16 cellular contexts compared by ENCODE assay signal in the genomic region with DNA sequence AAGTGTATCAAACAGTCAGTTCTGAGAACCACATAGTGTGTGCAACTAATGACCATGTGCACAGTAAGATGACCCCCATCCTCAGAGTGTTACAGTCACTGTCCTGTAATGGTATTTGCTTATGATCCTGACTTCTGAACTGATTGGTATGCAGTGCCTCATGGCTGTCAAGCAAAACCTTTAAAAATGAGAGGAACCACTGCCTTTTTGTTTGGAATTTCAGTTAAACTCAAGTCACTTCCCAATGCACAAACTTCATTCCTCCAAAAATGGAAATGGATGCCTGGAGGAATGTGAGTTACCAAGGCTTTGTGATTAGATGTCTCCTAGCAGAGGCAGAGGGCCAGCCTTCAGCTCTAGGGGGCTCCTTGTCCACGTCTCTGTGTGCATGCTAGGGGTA. TPM values are rescaled to one million over a fixed set of nuclear protein-coding genes. Genes with fewer than 3 reads are reported as not detected.
DNase-seq lines count a peak whose midpoint lies in the region; ATAC-seq, FAIRE-seq and TF ChIP-seq lines count a peak whose summit lies in the region.
"Had no signal": no experiment of that assay in that cellular context is flagged by ENCODE, and none has a peak within 500 bp of the region (broad histone marks: within the 10 kb centered on the region; RNA-seq: fewer than 3 reads in every experiment).

No MANE protein-coding gene starts in this region.

- H3K4me3 ChIP-seq in SJSA1: no peak overlapping the region
- H3K4me3 ChIP-seq in H1 (ENCODE audit: extremely low read depth in 1 of 4, insufficient read depth in 2 of 4, low read depth in 3 of 4, low read length in 4 of 4): no peak overlapping the region
- H3K4me3 ChIP-seq in tibial nerve: no peak overlapping the region
- H3K4me3 ChIP-seq in mucosa of descending colon: no peak overlapping the region

- POLR2A ChIA-PET in H1 (lab: Charles Lee; ENCODE audit: partially characterized antibody): interaction anchor here (1.7 to 2.1 kb wide), 2 partner anchors 10 to 12 kb away, joined by 7 to 10 read pairs; a partner anchor contains a TSS

- no peak for TF ChIP-seq RAD21 in H1 (IDR thresholded peaks at IDR 0.05 in 1 of 2, conservative IDR thresholded peaks at IDR 0.05 in 1 of 2; ENCODE audit: low read depth in 2 of 2, low read length in 2 of 2)

- peaks cover 7% of the 10 kb centered on the region; the same call in 1 of the 2 replicates for H3K79me1 ChIP-seq in H1 (ENCODE audit: low read depth, low read length)

- no peak for TF ChIP-seq CTCF in H1 (IDR thresholded peaks at IDR 0.05; ENCODE audit: control extremely low read depth in 1 of 3, insufficient read depth in 1 of 3, low read depth in 1 of 3, low read length in 3 of 3)
- TF ChIP-seq CTCF in mesothelial cell of epicardium (IDR thresholded peaks at IDR 0.05; ENCODE audit: unreplicated experiment): no peak
- TF ChIP-seq CTCF in tibial nerve (IDR thresholded peaks at IDR 0.05): no peak
- TF ChIP-seq CTCF in mucosa of descending colon (IDR thresholded peaks at IDR 0.05): no peak

- H2BK15ac ChIP-seq in H1 (ENCODE audit: low read length): no peak overlapping the region

- H2BK12ac ChIP-seq in H1 (ENCODE audit: low read depth, low read length): no peak overlapping the region

- 93% methylated on average over 1 of the region's 1 CpG; no CpG with 5 or more reads in 1 of the 2 experiments for WGBS in H1 (ENCODE audit: extremely low coverage in 1 of 2, insufficient coverage in 1 of 2, insufficient read length in 1 of 2, insufficient replicate concordance in 2 of 2, low coverage in 1 of 2, low lambda C conversion rate in 2 of 2, missing lambda C conversion rate in 1 of 2), 2 experiments
- 42 to 48% methylated on average over 1 of the region's 1 CpG for WGBS in tibial nerve, 2 donors

- no peak overlapping the region for H3K14ac ChIP-seq in H1 (ENCODE audit: insufficient read length)

- H3K23ac ChIP-seq in H1 (ENCODE audit: insufficient read length): no peak overlapping the region

- H2AK5ac ChIP-seq in H1 (ENCODE audit: low read depth, low read length): no peak overlapping the region

- CTCF ChIA-PET in H1 (lab: Charles Lee; ENCODE audit: partially characterized antibody): interaction anchor here (0.8 kb wide), 1 partner anchor 15 kb away, joined by 3 read pairs; no protein-coding TSS in a partner anchor

- H3K36me3 ChIP-seq in SJSA1: peaks cover 44% of the 10 kb centered on the region
- H3K36me3 ChIP-seq in H1 (ENCODE audit: control insufficient read depth in 2 of 4, insufficient read depth in 4 of 4, low read length in 3 of 4): peaks cover 0 to 15% (median 6%) of the 10 kb centered on the region in 4 experiments; a peak in 4 of 8 replicates
- peaks cover 0 to 23% (median 0%) of the 10 kb centered on the region in 3 donors for H3K36me3 ChIP-seq in tibial nerve
- H3K36me3 ChIP-seq in mucosa of descending colon (ENCODE audit: low read depth): no peaks in the 10 kb centered on the region

- ATAC-seq in left lobe of liver (no peak), mucosa of descending colon (no peak)
- ATAC-seq: CD8-positive, alpha-beta T cell; esophagus mucosa had no signal

- intact Hi-C loops in mucosa of descending colon (cut with DNase I, micrococcal nuclease): no loop called here

- H3K56ac ChIP-seq in H1 (replicated peaks; ENCODE audit: insufficient read length, low read depth, low read length): no peak overlapping the region

- TF ChIP-seq EP300 in H1 (IDR thresholded peaks at IDR 0.05; ENCODE audit: borderline replicate concordance in 1 of 2, low read depth in 2 of 2, low read length in 2 of 2) (no peak), tibial nerve (IDR thresholded peaks at IDR 0.05) (no peak)

- peaks cover 3 to 61% of the 10 kb centered on the region in 2 experiments; a peak in 3 of 4 replicates for H3K79me2 ChIP-seq in H1 (ENCODE audit: control insufficient read depth in 1 of 2, insufficient read depth in 2 of 2, low read length in 2 of 2)

- H3K27ac Mint-ChIP-seq in mesothelial cell of epicardium: peak overlapping the region; percentile 90
- H3K27ac Mint-ChIP-seq: CD8-positive, alpha-beta T cell had no signal

- H3K9me3 ChIP-seq in SJSA1 (replicated peaks) (no peaks in the 10 kb centered on the region), H1 (ENCODE audit: insufficient read depth in 2 of 2, low read depth in 1 of 2, low read length in 1 of 2) (0 out of 4 replicates have a peak, but pooled peaks cover 0 to 2% of the 10 kb centered on the region in 2 experiments), tibial nerve (peaks cover 0 to 6% (median 0%) of the 10 kb centered on the region in 4 donors), mucosa of descending colon (no peaks in the 10 kb centered on the region)

- no peak overlapping the region for H4K8ac ChIP-seq in H1 (ENCODE audit: extremely low read depth, insufficient read depth, low read length)

- no peak overlapping the region for H3K18ac ChIP-seq in H1 (ENCODE audit: extremely low read depth, low read length)

- no peak overlapping the region for H2BK120ac ChIP-seq in H1 (replicated peaks; ENCODE audit: low read depth, low read length)

- H2BK5ac ChIP-seq in H1 (ENCODE audit: low read depth, low read length): no peak overlapping the region

- H3K27ac ChIP-seq in SJSA1: peak overlapping the region; percentile 72
- H3K27ac ChIP-seq in H1 (ENCODE audit: low read depth, low read length): 0 out of 2 replicates have a peak overlapping the region, but pooled peaks have one; percentile 24
- peak overlapping the region; percentile 53 to 88 (median 69) for H3K27ac ChIP-seq in tibial nerve
- H3K27ac ChIP-seq: WERI-Rb-1 had no signal

- no peak for TF ChIP-seq POLR2A in H1 (IDR thresholded peaks at IDR 0.05; ENCODE audit: control extremely low read depth in 1 of 2, low read depth in 2 of 2, low read length in 2 of 2)
- TF ChIP-seq POLR2A in tibial nerve (IDR thresholded peaks at IDR 0.05): no peak

- H4K91ac ChIP-seq in H1 (replicated peaks; ENCODE audit: insufficient read length, low read length): no peak overlapping the region

- H3K4me1 ChIP-seq in SJSA1 (replicated peaks) (peaks cover 81% of the 10 kb centered on the region), H1 (replicated peaks in 1 of 4; ENCODE audit: control insufficient read depth in 3 of 4, insufficient read depth in 4 of 4, low read length in 3 of 4) (peaks cover 2 to 11% (median 5%) of the 10 kb centered on the region in 4 experiments; a peak in 6 of 7 replicates), tibial nerve (peaks cover 3 to 92% (median 47%) of the 10 kb centered on the region in 4 donors), mucosa of descending colon (ENCODE audit: low read depth) (no peaks in the 10 kb centered on the region)

- no peak overlapping the region for H3K4me2 ChIP-seq in H1 (ENCODE audit: insufficient read depth in 1 of 2, low read depth in 2 of 2, low read length in 2 of 2)

- no peak overlapping the region for H3K4ac ChIP-seq in H1 (replicated peaks; ENCODE audit: insufficient read length, low read depth, low read length)

- no peak overlapping the region for H4K5ac ChIP-seq in H1 (ENCODE audit: insufficient read length, low read depth, low read length)

- H2BK20ac ChIP-seq in H1 (ENCODE audit: low read length): no peak overlapping the region

- H3K4me1 Mint-ChIP-seq in mesothelial cell of epicardium: peaks cover 59% of the 10 kb centered on the region

- H3K27me3 Mint-ChIP-seq in mesothelial cell of epicardium (ENCODE audit: low read depth): no peaks in the 10 kb centered on the region

- no peaks in the 10 kb centered on the region for H3K23me2 ChIP-seq in H1 (ENCODE audit: low read depth, low read length)

- no peak overlapping the region for H2AFZ ChIP-seq in H1 (ENCODE audit: low read length)

- FAIRE-seq in H1 (lab: Jason Lieb, UNC): no peak
- FAIRE-seq: GM19239 had no signal

- peaks cover 5% of the 10 kb centered on the region for H3K9me3 Mint-ChIP-seq in mesothelial cell of epicardium
- H3K9me3 Mint-ChIP-seq: CD8-positive, alpha-beta T cell had no signal

- no peak overlapping the region for H3K4me3 Mint-ChIP-seq in mesothelial cell of epicardium
- H3K4me3 Mint-ChIP-seq: CD8-positive, alpha-beta T cell had no signal

- peaks cover 47% of the 10 kb centered on the region for H3K36me3 Mint-ChIP-seq in mesothelial cell of epicardium

- H3K27me3 ChIP-seq in SJSA1 (replicated peaks) (no peaks in the 10 kb centered on the region), H1 (replicated peaks in 1 of 4; ENCODE audit: control insufficient read depth in 3 of 4, extremely low read depth in 1 of 4, insufficient read depth in 3 of 4, low read length in 3 of 4) (no peaks in the 10 kb centered on the region), tibial nerve (no peaks in the 10 kb centered on the region)

- DNase-seq in SJSA1 (ENCODE audit: low read depth in 1 of 2, low spot score in 2 of 2): peak in 1 of 2 experiments; percentile 54
- no peak for DNase-seq in H1 (ENCODE audit: low read depth in 1 of 2, low spot score in 2 of 2)
- no peak for DNase-seq in mesothelial cell of epicardium (ENCODE audit: low spot score in 2 of 2, unreplicated experiment in 2 of 2)
- DNase-seq in tibial nerve (ENCODE audit: low spot score in 2 of 2): no peak
- DNase-seq in left lobe of liver (ENCODE audit: low spot score): no peak
- DNase-seq in NCI-H2107 (lab: John Stamatoyannopoulos, UW): no peak
- no peak for DNase-seq in mucosa of descending colon
- DNase-seq: activated naive CD4-positive, alpha-beta T cell; CD8-positive, alpha-beta T cell; GDM1; KBM-7; stimulated activated CD8-positive, alpha-beta memory T cell treated with anti-CD3 and anti-CD28 coated beads, Interleukin-4, amount 100 ng/mL, for 48 hours; SW 1271; WERI-Rb-1 had no signal

- no peak overlapping the region for H3K9ac ChIP-seq in H1 (replicated peaks in 1 of 4; ENCODE audit: extremely low read depth in 1 of 4, low read depth in 3 of 4, low read length in 3 of 4)

- H4K20me1 ChIP-seq in H1 (replicated peaks in 1 of 2; ENCODE audit: control insufficient read depth in 1 of 2, insufficient read depth in 2 of 2, low read length in 2 of 2): peaks cover 2 to 9% of the 10 kb centered on the region in 2 experiments

TF ChIP-seq in H1, 55 proteins besides CTCF, POLR2A, EP300 and RAD21 (continues in another document):
- TF ChIP-seq CHD1 (IDR thresholded peaks at IDR 0.05; ENCODE audit: low read depth, low read length) (no peak), TCF12 (IDR thresholded peaks at IDR 0.05; ENCODE audit: low read depth, low read length) (no peak)

RNA-seq across cellular contexts. Expression of a gene that starts 10.5 kb away (rescaled TPM):
- total RNA-seq in SJSA1 (2014; rRNA removed; shearing (Covaris generic)): 94.1 and 156 TPM in 2 replicates
- 45.0 and 45.3 TPM in 2 replicates for total RNA-seq in H1 (2021; fragmentation: NEBNext Ultra II Directional; extraction: Animal tissue kit (Norgen Biotek cat#: 25700))
- polyA plus RNA-seq in H1 (2011; rRNA removed): 29.4 and 30.6 TPM in 2 replicates
- polyA plus RNA-seq in H1 (2011; cell fraction: cytosol; rRNA removed): 32.2 TPM
- polyA plus RNA-seq in H1 (2011; cell fraction: nucleus; rRNA removed): 23.1 TPM
- 24.6 to 27.9 TPM (median 26.5 TPM) in 4 replicates for polyA plus RNA-seq in H1 (2012, experiment 1 of 2)
- polyA plus RNA-seq in H1 (2012, experiment 2 of 2): 29.4 TPM
- 20.2 TPM for polyA plus RNA-seq in H1 (2013, experiment 1 of 2)
- 20.4 TPM for polyA plus RNA-seq in H1 (2013, experiment 2 of 2)
- polyA minus RNA-seq in H1 (2011; rRNA and poly(A)+ RNA removed): 34.2 and 34.3 TPM in 2 replicates
- polyA minus RNA-seq in H1 (2011; cell fraction: cytosol; rRNA and poly(A)+ RNA removed): 33.5 TPM
- polyA minus RNA-seq in H1 (2011; cell fraction: nucleus; rRNA and poly(A)+ RNA removed): 18.6 TPM
- total RNA-seq in mesothelial cell of epicardium (143 to 151 TPM (median 149 TPM) in 3 replicates), tibial nerve (100 to 1,000 TPM in 3 of 4 donors, 10 to 100 TPM in 1; 91.9 to 162 (median 113) TPM), left lobe of liver (4.6 TPM), mucosa of descending colon (10 to 100 TPM in 2 of 3 donors, 1 to 10 TPM in 1; 9.8 to 35.9 (median 15.5) TPM)
